In the genomic region with DNA sequence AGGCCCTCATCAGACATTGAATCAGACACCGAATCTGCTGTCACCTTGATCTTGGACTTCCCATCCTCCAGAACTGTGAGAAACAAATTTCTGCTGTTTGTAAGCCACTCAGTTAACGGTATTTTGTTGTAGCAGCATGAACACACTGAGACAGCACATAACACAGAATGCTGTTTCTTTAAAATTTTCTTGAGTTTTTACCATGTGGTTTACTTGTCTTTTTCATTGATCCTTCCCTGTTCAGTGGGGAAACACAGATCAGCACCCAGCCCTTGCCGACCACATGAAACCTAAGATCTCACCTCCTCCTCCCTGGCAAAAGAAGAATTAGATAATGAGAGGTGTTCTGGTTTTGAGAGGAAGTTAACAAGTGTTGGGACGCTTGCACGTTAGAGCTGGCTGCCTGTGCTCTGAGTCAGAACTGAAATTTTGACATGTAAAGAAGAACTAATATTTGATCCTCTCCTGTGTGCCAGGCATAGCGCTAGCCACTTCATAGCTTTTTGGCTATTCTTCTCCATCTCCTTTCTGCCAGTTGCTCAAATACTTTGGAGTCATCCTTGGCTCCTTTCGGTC, we compare ENCODE assay signal across 9 cellular contexts.
DNase-seq lines count a peak whose midpoint lies in the region; ATAC-seq and TF ChIP-seq lines count a peak whose summit lies in the region.
"Had no signal": no experiment of that assay in that cellular context is flagged by ENCODE, and none has a peak within 500 bp of the region (broad histone marks: within the 10 kb centered on the region; RNA-seq: fewer than 3 reads in every experiment).

No MANE protein-coding gene starts in this region.

- DNase-seq in progenitor cell of endocrine pancreas (ENCODE audit: low spot score, unreplicated experiment), result no peak
- no peak for DNase-seq in erythroblast (lab: John Stamatoyannopoulos, UW)
- DNase-seq in NCI-H1436 treated with DMSO at 0.1 percent for 48 hours (lab: John Stamatoyannopoulos, UW), result no peak
- DNase-seq in foreskin melanocyte, result no peak
- DNase-seq: NCI-H1105 treated with DMSO at 0.1 percent for 48 hours had no signal

- H3K4me3 Mint-ChIP-seq in activated T-helper 17 cell treated with anti-CD3 and anti-CD28 coated beads, Interleukin-2, amount 50 U/mL, for 72 hours, result peak overlapping the region; percentile 65
- no peak overlapping the region for H3K4me3 Mint-ChIP-seq in progenitor cell of endocrine pancreas (ENCODE audit: low read depth)

- H3K27me3 Mint-ChIP-seq in activated T-helper 17 cell treated with anti-CD3 and anti-CD28 coated beads, Interleukin-2, amount 50 U/mL, for 72 hours, result no peaks in the 10 kb centered on the region
- no peaks in the 10 kb centered on the region for H3K27me3 Mint-ChIP-seq in progenitor cell of endocrine pancreas

- peak; percentile 42 for ATAC-seq in GM18511 (IDR thresholded peaks at IDR 0.05; ENCODE audit: unreplicated experiment)
- peak; percentile 37 for ATAC-seq in HG03521 (IDR thresholded peaks at IDR 0.05; ENCODE audit: unreplicated experiment)
- ATAC-seq in activated T-helper 17 cell treated with anti-CD3 and anti-CD28 coated beads, Interleukin-2, amount 50 U/mL, for 72 hours (replicated peaks), result peak; percentile 44
- ATAC-seq in HG02642 (IDR thresholded peaks at IDR 0.05; ENCODE audit: poor library complexity, unreplicated experiment), result no peak

- H3K27ac Mint-ChIP-seq in activated T-helper 17 cell treated with anti-CD3 and anti-CD28 coated beads, Interleukin-2, amount 50 U/mL, for 72 hours, result peak overlapping the region; percentile 81
- peak overlapping the region; percentile 8 for H3K27ac Mint-ChIP-seq in progenitor cell of endocrine pancreas

- no peak for TF ChIP-seq CTCF in progenitor cell of endocrine pancreas (IDR thresholded peaks at IDR 0.05; ENCODE audit: unreplicated experiment)

- no peak for TF ChIP-seq POLR2A in erythroblast (IDR thresholded peaks at IDR 0.05; ENCODE audit: low read length)

- no peaks in the 10 kb centered on the region for H3K9me3 Mint-ChIP-seq in activated T-helper 17 cell treated with anti-CD3 and anti-CD28 coated beads, Interleukin-2, amount 50 U/mL, for 72 hours
- peaks cover 2% of the 10 kb centered on the region for H3K9me3 Mint-ChIP-seq in progenitor cell of endocrine pancreas (ENCODE audit: low read depth)

- H3K4me1 Mint-ChIP-seq in activated T-helper 17 cell treated with anti-CD3 and anti-CD28 coated beads, Interleukin-2, amount 50 U/mL, for 72 hours, result peaks cover 54% of the 10 kb centered on the region
- H3K4me1 Mint-ChIP-seq in progenitor cell of endocrine pancreas (ENCODE audit: low read depth), result peaks cover 38% of the 10 kb centered on the region

- peaks cover 65% of the 10 kb centered on the region for H3K36me3 Mint-ChIP-seq in activated T-helper 17 cell treated with anti-CD3 and anti-CD28 coated beads, Interleukin-2, amount 50 U/mL, for 72 hours (ENCODE audit: low read depth)
- H3K36me3 Mint-ChIP-seq in progenitor cell of endocrine pancreas (ENCODE audit: insufficient read depth), result peaks cover 25% of the 10 kb centered on the region
